18 cellular contexts compared by ENCODE assay signal in the genomic region with DNA sequence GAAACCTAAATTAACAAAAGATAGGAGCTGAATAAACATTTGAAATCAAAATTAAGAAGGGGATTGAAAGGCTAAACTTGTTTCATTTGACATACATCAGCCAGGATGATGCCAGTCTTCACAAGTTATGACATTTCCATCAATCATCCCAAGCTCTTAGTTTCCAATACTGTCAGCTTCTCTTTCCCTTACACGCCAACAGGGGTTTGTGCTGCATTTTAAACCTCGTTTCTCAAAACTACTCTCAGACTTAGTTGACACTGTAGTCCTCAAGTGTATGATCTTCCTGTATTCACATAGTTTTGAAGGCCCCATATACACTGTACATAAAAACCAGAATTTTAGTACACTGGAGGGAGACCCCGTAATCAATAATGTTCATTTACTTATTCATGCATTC. TPM values are rescaled to one million over a fixed set of nuclear protein-coding genes. Genes with fewer than 3 reads are reported as not detected.
DNase-seq lines count a peak whose midpoint lies in the region; ATAC-seq and TF ChIP-seq lines count a peak whose summit lies in the region.
"Had no signal": no experiment of that assay in that cellular context is flagged by ENCODE, and none has a peak within 500 bp of the region (broad histone marks: within the 10 kb centered on the region; RNA-seq: fewer than 3 reads in every experiment).

No MANE protein-coding gene starts in this region.

- CTCF ChIA-PET in CD4-positive, alpha-beta memory T cell (lab: Charles Lee; ENCODE audit: partially characterized antibody): interaction anchor here (3.2 kb wide), 1 partner anchor 138 kb away, joined by 9 read pairs; no protein-coding TSS in a partner anchor
- CTCF ChIA-PET in activated CD8-positive, alpha-beta T cell treated with anti-CD3 and anti-CD28 coated beads, Interleukin-2, amount 10 ng/mL, durations not matched to agents 7 days and 5 days (lab: Charles Lee): interaction anchor here (3.0 kb wide), 1 partner anchor 136 kb away, joined by 13 read pairs; no protein-coding TSS in a partner anchor

- H3K4me3 Mint-ChIP-seq in CD4-positive, alpha-beta memory T cell: peak overlapping the region in 6 of 8 donors; percentile 57 to 99 (median 96)
- peak overlapping the region; percentile 97 for H3K4me3 Mint-ChIP-seq in activated CD8-positive, alpha-beta T cell treated with anti-CD3 and anti-CD28 coated beads, Interleukin-2, amount 10 ng/mL, durations not matched to agents 7 days and 5 days
- H3K4me3 Mint-ChIP-seq in naive thymus-derived CD8-positive, alpha-beta T cell: peak overlapping the region; percentile 2 to 99 (median 95)

- peak overlapping the region; percentile 95 to 100 (median 97) for H3K27ac Mint-ChIP-seq in CD4-positive, alpha-beta memory T cell
- H3K27ac Mint-ChIP-seq in activated CD8-positive, alpha-beta T cell treated with anti-CD3 and anti-CD28 coated beads, Interleukin-2, amount 10 ng/mL, durations not matched to agents 7 days and 5 days: peak overlapping the region; percentile 98
- peak overlapping the region; percentile 93 to 99 (median 99) for H3K27ac Mint-ChIP-seq in naive thymus-derived CD8-positive, alpha-beta T cell

- no peak for TF ChIP-seq CTCF in HL-60 (IDR thresholded peaks at IDR 0.05; ENCODE audit: insufficient read depth, low read length)

- H3K4me1 ChIP-seq in CD4-positive, alpha-beta memory T cell (ENCODE audit: insufficient read depth, low read length): peaks cover 35% of the 10 kb centered on the region
- H3K4me1 ChIP-seq: esophagus squamous epithelium, left ventricle myocardium inferior had no signal

- H3K27me3 Mint-ChIP-seq in CD4-positive, alpha-beta memory T cell: no peaks in the 10 kb centered on the region
- no peaks in the 10 kb centered on the region for H3K27me3 Mint-ChIP-seq in activated CD8-positive, alpha-beta T cell treated with anti-CD3 and anti-CD28 coated beads, Interleukin-2, amount 10 ng/mL, durations not matched to agents 7 days and 5 days (ENCODE audit: low read depth)
- H3K27me3 Mint-ChIP-seq in naive thymus-derived CD8-positive, alpha-beta T cell: no peaks in the 10 kb centered on the region

- H3K27ac ChIP-seq in CD4-positive, alpha-beta memory T cell (ENCODE audit: low read depth, low read length): peak overlapping the region; percentile 68
- peak overlapping the region; percentile 30 for H3K27ac ChIP-seq in HL-60 (replicated peaks)
- H3K27ac ChIP-seq: esophagus squamous epithelium, left ventricle myocardium inferior, ovary had no signal

- intact Hi-C loops in CD4-positive, alpha-beta memory T cell (cut with micrococcal nuclease): loop anchor here (2.0 to 10.0 kb wide), 5 partner anchors 14 to 1050 kb away; a partner anchor contains a TSS

- H3K36me3 Mint-ChIP-seq in CD4-positive, alpha-beta memory T cell: peaks cover 4 to 32% of the 10 kb centered on the region in 2 donors
- peaks cover 40% of the 10 kb centered on the region for H3K36me3 Mint-ChIP-seq in activated CD8-positive, alpha-beta T cell treated with anti-CD3 and anti-CD28 coated beads, Interleukin-2, amount 10 ng/mL, durations not matched to agents 7 days and 5 days (ENCODE audit: low read depth)
- H3K36me3 Mint-ChIP-seq in naive thymus-derived CD8-positive, alpha-beta T cell: peaks cover 0 to 14% (median 2%) of the 10 kb centered on the region in 3 donors

- H3K9me3 ChIP-seq in CD4-positive, alpha-beta memory T cell (ENCODE audit: control insufficient read depth in 1 of 2, low read length in 2 of 2): no peaks in the 10 kb centered on the region
- H3K9me3 ChIP-seq: esophagus squamous epithelium, left ventricle myocardium inferior, ovary had no signal

- no peak overlapping the region for H3K4me3 ChIP-seq in CD4-positive, alpha-beta memory T cell (ENCODE audit: low read length in 2 of 2)
- no peak overlapping the region for H3K4me3 ChIP-seq in HL-60 (replicated peaks; ENCODE audit: insufficient read depth, low read length)
- H3K4me3 ChIP-seq: left ventricle myocardium inferior, ovary had no signal

- peaks cover 17 to 59% (median 29%) of the 10 kb centered on the region in 4 donors for H3K4me1 Mint-ChIP-seq in CD4-positive, alpha-beta memory T cell
- peaks cover 41% of the 10 kb centered on the region for H3K4me1 Mint-ChIP-seq in activated CD8-positive, alpha-beta T cell treated with anti-CD3 and anti-CD28 coated beads, Interleukin-2, amount 10 ng/mL, durations not matched to agents 7 days and 5 days (ENCODE audit: low read depth)
- peaks cover 15 to 52% (median 46%) of the 10 kb centered on the region in 4 donors for H3K4me1 Mint-ChIP-seq in naive thymus-derived CD8-positive, alpha-beta T cell

- H3K36me3 ChIP-seq in CD4-positive, alpha-beta memory T cell (ENCODE audit: insufficient read depth, low read length): no peaks in the 10 kb centered on the region
- H3K36me3 ChIP-seq: esophagus squamous epithelium, left ventricle myocardium inferior, ovary had no signal

- DNase-seq in CD4-positive, alpha-beta memory T cell: no peak
- DNase-seq in HL-60 (ENCODE audit: low read depth in 1 of 2, low spot score in 1 of 2) (no peak), NCI-H1694 (lab: John Stamatoyannopoulos, UW) (no peak)
- DNase-seq in activated CD8-positive, alpha-beta T cell treated with anti-CD3 and anti-CD28 coated beads, Interleukin-2, amount 10 ng/mL, durations not matched to agents 7 days and 5 days: no peak
- DNase-seq in naive thymus-derived CD8-positive, alpha-beta T cell: no peak
- no peak for DNase-seq in effector CD8-positive, alpha-beta T cell (lab: John Stamatoyannopoulos, UW)
- DNase-seq: amygdala, esophagus squamous epithelium, left ventricle myocardium inferior, NCI-H1092, NCI-H2081 treated with DMSO at 0.1 percent for 48 hours, NCI-H510A, ovary had no signal

- ATAC-seq in activated CD8-positive, alpha-beta T cell treated with anti-CD3 and anti-CD28 coated beads, Interleukin-2, amount 10 ng/mL, durations not matched to agents 7 days and 5 days: no peak
- ATAC-seq in naive thymus-derived CD8-positive, alpha-beta T cell: no peak
- ATAC-seq in HG03457 (IDR thresholded peaks at IDR 0.05; ENCODE audit: unreplicated experiment): no peak
- ATAC-seq: Right ventricle myocardium inferior, sciatic nerve had no signal

- H3K9me3 Mint-ChIP-seq in CD4-positive, alpha-beta memory T cell: no peaks in the 10 kb centered on the region
- no peaks in the 10 kb centered on the region for H3K9me3 Mint-ChIP-seq in activated CD8-positive, alpha-beta T cell treated with anti-CD3 and anti-CD28 coated beads, Interleukin-2, amount 10 ng/mL, durations not matched to agents 7 days and 5 days (ENCODE audit: insufficient read depth)
- no peaks in the 10 kb centered on the region for H3K9me3 Mint-ChIP-seq in naive thymus-derived CD8-positive, alpha-beta T cell

- POLR2A ChIA-PET in CD4-positive, alpha-beta memory T cell (lab: Charles Lee; ENCODE audit: partially characterized antibody): interaction anchor here (1.2 to 3.5 kb wide), 9 partner anchors 14 to 423 kb away, joined by 3 to 26 read pairs (median 7); a partner anchor contains a TSS
- POLR2A ChIA-PET in activated CD8-positive, alpha-beta T cell treated with anti-CD3 and anti-CD28 coated beads, Interleukin-2, amount 10 ng/mL, durations not matched to agents 7 days and 5 days (lab: Charles Lee): interaction anchor here (2.0 to 3.1 kb wide), 2 partner anchors 15 to 201 kb away, joined by 10 to 15 read pairs; a partner anchor contains a TSS
- POLR2A ChIA-PET in naive thymus-derived CD8-positive, alpha-beta T cell (lab: Charles Lee): interaction anchor here (0.9 to 2.4 kb wide), 2 partner anchors 14 to 22 kb away, joined by 3 to 13 read pairs; no protein-coding TSS in a partner anchor

- H3K27me3 ChIP-seq in CD4-positive, alpha-beta memory T cell (ENCODE audit: insufficient read depth, low read length): no peaks in the 10 kb centered on the region
- H3K27me3 ChIP-seq in HL-60 (ENCODE audit: insufficient read depth, poor library complexity, severe bottlenecking): no peaks in the 10 kb centered on the region
- H3K27me3 ChIP-seq: esophagus squamous epithelium, ovary had no signal

RNA-seq across cellular contexts. Expression of a gene that starts 0.8 kb away (rescaled TPM):
- 100 to 1,000 TPM in 1 of 2 experiments, 10 to 100 TPM in 1; 87.4 to 104 TPM for total RNA-seq in CD4-positive, alpha-beta memory T cell
- 10 to 100 TPM; 61.8 to 85.0 TPM for polyA plus RNA-seq in CD4-positive, alpha-beta memory T cell
- 10 to 100 TPM; 48.8 to 49.8 TPM for total RNA-seq in activated CD8-positive, alpha-beta T cell treated with anti-CD3 and anti-CD28 coated beads, Interleukin-2, amount 10 ng/mL, durations not matched to agents 7 days and 5 days
- 10 to 100 TPM; 75.2 to 76.5 TPM for total RNA-seq in naive thymus-derived CD8-positive, alpha-beta T cell
- polyA plus RNA-seq in naive thymus-derived CD8-positive, alpha-beta T cell: 10 to 100 TPM; 34.4 to 46.5 (median 37.5) TPM
- total RNA-seq: cardiac septum, glomerular endothelial cell, left ventricle myocardium inferior, Right ventricle myocardium inferior had no signal
